ENCODE assay signal across 14 cellular contexts in the genomic region with DNA sequence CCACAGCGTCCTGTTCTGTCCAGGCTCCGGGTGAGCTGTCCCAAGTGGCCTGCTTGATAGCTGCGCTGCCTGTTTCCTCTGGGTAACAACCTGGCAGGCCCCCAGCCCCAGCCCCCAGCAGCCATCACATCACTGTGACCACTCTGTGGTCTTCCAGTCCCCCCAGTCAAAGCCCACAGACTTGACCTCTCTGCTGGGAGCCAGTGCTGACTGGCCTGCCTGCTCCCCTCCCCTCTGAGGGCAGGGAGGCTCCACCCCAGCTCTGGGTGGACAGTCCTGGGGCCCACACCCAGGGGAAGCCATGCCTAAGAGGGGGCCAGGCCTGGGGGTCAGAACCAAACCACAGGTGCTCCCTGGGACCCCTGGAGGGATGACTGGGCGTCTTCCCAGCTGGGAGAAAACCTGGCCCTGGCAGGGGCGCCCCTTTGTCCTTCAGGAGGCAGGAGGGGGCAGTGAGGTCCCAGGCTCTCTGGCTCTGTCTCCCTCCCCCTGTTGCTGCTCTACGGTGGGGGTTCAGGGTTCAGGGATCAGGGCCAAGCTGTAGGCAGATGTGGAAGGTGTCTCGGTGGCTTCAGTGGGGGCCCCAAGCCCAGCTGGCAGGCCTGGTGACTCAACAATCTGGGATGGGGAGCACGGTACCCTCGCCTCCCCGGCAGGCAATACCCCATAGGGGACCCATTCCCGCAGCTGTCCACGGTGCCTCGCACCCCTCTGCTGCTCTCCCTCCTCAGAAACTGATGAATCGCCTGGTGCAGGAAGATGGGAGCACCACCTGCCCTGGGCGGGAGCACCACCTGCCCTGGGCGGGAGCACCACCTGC. TPM values are rescaled to one million over a fixed set of nuclear protein-coding genes. Genes with fewer than 3 reads are reported as not detected.
DNase-seq lines count a peak whose midpoint lies in the region; ATAC-seq and TF ChIP-seq lines count a peak whose summit lies in the region.
"Had no signal": no experiment of that assay in that cellular context is flagged by ENCODE, and none has a peak within 500 bp of the region (broad histone marks: within the 10 kb centered on the region; RNA-seq: fewer than 3 reads in every experiment).

No MANE protein-coding gene starts in this region.

- CTCF ChIA-PET in RWPE1 (lab: Yijun Ruan, JAX), result interaction anchor here (0.6 to 1.2 kb wide), 2 partner anchors 14 to 196 kb away, joined by 3 to 5 read pairs; a partner anchor contains a TSS

- no peaks in the 10 kb centered on the region for H3K9me3 Mint-ChIP-seq in activated T-cell treated with anti-CD3 and anti-CD28 coated beads, Interleukin-2, amount 50 U/mL, for 4 hours
- no peaks in the 10 kb centered on the region for H3K9me3 Mint-ChIP-seq in immature natural killer cell
- no peaks in the 10 kb centered on the region for H3K9me3 Mint-ChIP-seq in progenitor cell of endocrine pancreas (ENCODE audit: low read depth)

- ATAC-seq in activated T-cell treated with anti-CD3 and anti-CD28 coated beads, Interleukin-2, amount 50 U/mL, for 4 hours, result no peak
- ATAC-seq in GM21825 (IDR thresholded peaks at IDR 0.05; ENCODE audit: unreplicated experiment), result no peak

- intact Hi-C loops in spleen (cut with DNase I; ENCODE audit: low total_unique reads), result no loop called here

- POLR2A ChIA-PET in RWPE1 (lab: Yijun Ruan, JAX; ENCODE audit: low non-redundant PET), result no interaction called here

- peak overlapping the region; percentile 26 for H3K4me3 Mint-ChIP-seq in activated T-cell treated with anti-CD3 and anti-CD28 coated beads, Interleukin-2, amount 50 U/mL, for 4 hours
- H3K4me3 Mint-ChIP-seq in immature natural killer cell (peak overlapping the region in 1 of 5 donors; percentile 44), progenitor cell of endocrine pancreas (ENCODE audit: low read depth) (no peak overlapping the region)

- H3K4me3 ChIP-seq in spleen, result peak overlapping the region in 1 of 8 donors; percentile 85
- H3K4me3 ChIP-seq: GM23248, SJSA1 had no signal

- peaks cover 17% of the 10 kb centered on the region for H3K4me1 Mint-ChIP-seq in activated T-cell treated with anti-CD3 and anti-CD28 coated beads, Interleukin-2, amount 50 U/mL, for 4 hours (ENCODE audit: low read depth)
- H3K4me1 Mint-ChIP-seq in immature natural killer cell (peaks cover 6 to 10% of the 10 kb centered on the region in 2 donors), progenitor cell of endocrine pancreas (ENCODE audit: low read depth) (peaks cover 1% of the 10 kb centered on the region)

- no peaks in the 10 kb centered on the region for H3K27me3 Mint-ChIP-seq in activated T-cell treated with anti-CD3 and anti-CD28 coated beads, Interleukin-2, amount 50 U/mL, for 4 hours (ENCODE audit: low read depth)
- H3K27me3 Mint-ChIP-seq in immature natural killer cell (ENCODE audit: low read depth in 3 of 3) (peaks cover 5 to 10% (median 6%) of the 10 kb centered on the region in 3 donors), progenitor cell of endocrine pancreas (peaks cover 13% of the 10 kb centered on the region)

- H3K27ac Mint-ChIP-seq in immature natural killer cell, result peak overlapping the region in 5 of 6 donors; percentile 48 to 77 (median 60)
- no peak overlapping the region for H3K27ac Mint-ChIP-seq in progenitor cell of endocrine pancreas

- peaks cover 27 to 89% (median 45%) of the 10 kb centered on the region in 6 donors for H3K4me1 ChIP-seq in spleen

- no peak for TF ChIP-seq POLR2A in spleen (IDR thresholded peaks at IDR 0.05)

- no peak for TF ChIP-seq CTCF in RWPE1 (conservative IDR thresholded peaks at IDR 0.05; ENCODE audit: low read depth)
- TF ChIP-seq CTCF in spleen (IDR thresholded peaks at IDR 0.05 in 8 of 11, conservative IDR thresholded peaks at IDR 0.05 in 3 of 11), result no peak
- no peak for TF ChIP-seq CTCF in progenitor cell of endocrine pancreas (IDR thresholded peaks at IDR 0.05; ENCODE audit: unreplicated experiment)

- 86 to 93% (median 88%) methylated on average over 9 to 16 of the region's 16 CpGs for WGBS in spleen, 5 donors

- H3K27me3 ChIP-seq in spleen (replicated peaks in 1 of 7), result no peaks in the 10 kb centered on the region
- H3K27me3 ChIP-seq: SJSA1 had no signal

- no peaks in the 10 kb centered on the region for H3K9me3 ChIP-seq in spleen

- no peaks in the 10 kb centered on the region for H3K36me3 ChIP-seq in spleen

- peak overlapping the region; percentile 99 for H3K27ac ChIP-seq in RWPE1
- H3K27ac ChIP-seq in spleen, result peak overlapping the region in 7 of 8 donors; percentile 89 to 100 (median 99)
- H3K27ac ChIP-seq: GM23248, SJSA1, VCaP had no signal

- no peaks in the 10 kb centered on the region for H3K36me3 Mint-ChIP-seq in activated T-cell treated with anti-CD3 and anti-CD28 coated beads, Interleukin-2, amount 50 U/mL, for 4 hours (ENCODE audit: insufficient read depth)
- no peaks in the 10 kb centered on the region for H3K36me3 Mint-ChIP-seq in immature natural killer cell
- no peaks in the 10 kb centered on the region for H3K36me3 Mint-ChIP-seq in progenitor cell of endocrine pancreas (ENCODE audit: insufficient read depth)

- DNase-seq in activated T-cell treated with anti-CD3 and anti-CD28 coated beads, Interleukin-2, amount 50 U/mL, for 4 hours, result no peak
- no peak for DNase-seq in activated T-cell treated with anti-CD3 and anti-CD28 coated beads for 4 hours
- no peak for DNase-seq in RWPE1 (ENCODE audit: low spot score)
- DNase-seq in immature natural killer cell, result no peak
- DNase-seq in spleen, result peak; percentile 78
- DNase-seq in nucleus accumbens (lab: John Stamatoyannopoulos, UW), result no peak
- DNase-seq in progenitor cell of endocrine pancreas (ENCODE audit: low spot score, unreplicated experiment), result no peak
- DNase-seq: GM23248; NCI-H1105 treated with DMSO at 0.1 percent for 48 hours; NCI-H226; stimulated activated CD4-positive, alpha-beta T cell treated with anti-CD3 and anti-CD28 coated beads, Interleukin-2, amount 100 ng/mL, for 48 hours had no signal

RNA-seq across cellular contexts. Expression of a gene that starts 1.8 kb away (rescaled TPM):
- total RNA-seq in activated T-cell treated with anti-CD3 and anti-CD28 coated beads, Interleukin-2, amount 50 U/mL, for 4 hours, result 10 to 100 TPM; 22.0 to 31.5 (median 26.3) TPM
- polyA plus RNA-seq in immature natural killer cell, result 10 to 100 TPM in 1 of 3 donors, 1 to 10 TPM in 2; 5.8 to 12.2 (median 6.8) TPM
- 100 to 1,000 TPM in 3 of 7 donors, 10 to 100 TPM in 4; 41.7 to 185 (median 91.6) TPM for total RNA-seq in spleen
- 10 to 100 TPM; 11.1 to 28.2 (median 16.5) TPM for polyA plus RNA-seq in spleen
- total RNA-seq in progenitor cell of endocrine pancreas, result 5.4 and 5.9 TPM in 2 replicates

RNA-seq across cellular contexts. Expression of a gene that starts 14.4 kb away (rescaled TPM):
- total RNA-seq in activated T-cell treated with anti-CD3 and anti-CD28 coated beads, Interleukin-2, amount 50 U/mL, for 4 hours, result 10 to 100 TPM; 48.9 to 64.6 (median 60.5) TPM
- polyA plus RNA-seq in immature natural killer cell, result 10 to 100 TPM; 27.7 to 65.8 (median 28.8) TPM
- 10 to 100 TPM; 28.8 to 59.6 (median 43.6) TPM for total RNA-seq in spleen
- polyA plus RNA-seq in spleen, result 100 to 1,000 TPM in 1 of 3 donors, 10 to 100 TPM in 2; 82.4 to 164 (median 83.0) TPM
- 79.0 and 79.3 TPM in 2 replicates for total RNA-seq in progenitor cell of endocrine pancreas

RNA-seq across cellular contexts. Expression of a gene that starts 46.5 kb away (rescaled TPM):
- total RNA-seq in activated T-cell treated with anti-CD3 and anti-CD28 coated beads, Interleukin-2, amount 50 U/mL, for 4 hours, result 100 to 1,000 TPM; 152 to 170 (median 164) TPM
- polyA plus RNA-seq in immature natural killer cell (100 to 1,000 TPM in 1 of 3 donors, 10 to 100 TPM in 2; 48.9 to 130 (median 55.9) TPM), spleen (100 to 1,000 TPM in 1 of 3 donors, 10 to 100 TPM in 2; 46.5 to 122 (median 67.2) TPM)
- total RNA-seq in spleen (100 to 1,000 TPM in 5 of 7 donors, 10 to 100 TPM in 2; 74.3 to 216 (median 160) TPM), progenitor cell of endocrine pancreas (224 and 227 TPM in 2 replicates)
